Comparison of ENCODE assay signal across 20 cellular contexts in genomic region chr6:132192646-132193045, GRCh38.
"Had no signal": no experiment of that assay in that cellular context is flagged by ENCODE, and none has a peak within 500 bp of the region (broad histone marks: within the 10 kb centered on the region; RNA-seq: fewer than 3 reads in every experiment).

No MANE protein-coding gene starts in this region.

- DNase-seq: activated CD4-positive, alpha-beta T cell treated with anti-CD3 and anti-CD28 coated beads for 1 hour; activated CD4-positive, alpha-beta T cell treated with anti-CD3 and anti-CD28 coated beads, Interleukin-2, amount 50 U/mL, for 4 hours; activated naive CD4-positive, alpha-beta T cell treated with anti-CD3 and anti-CD28 coated beads, Interleukin-2, amount 10 ng/mL, durations not matched to agents 7 days and 5 days; activated T-cell treated with anti-CD3 and anti-CD28 coated beads, Interleukin-2, amount 50 U/mL, for 1 hour; body of pancreas; caudate nucleus; colonic mucosa; esophagus squamous epithelium; foreskin keratinocyte; mesendoderm; natural killer cell; small intestine; stimulated activated CD4-positive, alpha-beta T cell treated with anti-CD3 and anti-CD28 coated beads, Interleukin-4, amount 100 ng/mL, for 24 hours; stimulated activated CD8-positive, alpha-beta memory T cell treated with anti-CD3 and anti-CD28 coated beads, Interleukin-4, amount 100 ng/mL, for 48 hours; stimulated activated naive CD8-positive, alpha-beta T cell treated with anti-CD3 and anti-CD28 coated beads, Interleukin-15, Interleukin-2, amounts not matched to agents 100 U/mL and 50 U/mL, for 24 hours; SW 1271; T-helper 9 cell; upper lobe of left lung had no signal

- ATAC-seq: body of pancreas; foreskin keratinocyte; natural killer cell; stimulated activated naive CD8-positive, alpha-beta T cell treated with anti-CD3 and anti-CD28 coated beads, Interleukin-15, Interleukin-2, amounts not matched to agents 100 U/mL and 50 U/mL, for 24 hours had no signal

- H3K9me3 ChIP-seq: body of pancreas, colonic mucosa, esophagus squamous epithelium, neutrophil, upper lobe of left lung had no signal

- H3K4me3 ChIP-seq: body of pancreas, colonic mucosa, esophagus squamous epithelium, upper lobe of left lung had no signal

- H3K27me3 ChIP-seq: body of pancreas, colonic mucosa, esophagus squamous epithelium, foreskin keratinocyte, neutrophil, upper lobe of left lung had no signal

- H3K27ac ChIP-seq: body of pancreas, colonic mucosa, esophagus squamous epithelium, foreskin keratinocyte, neutrophil, upper lobe of left lung, VCaP had no signal

- FAIRE-seq: small intestine had no signal

- H3K36me3 ChIP-seq: colonic mucosa, esophagus squamous epithelium, neutrophil, upper lobe of left lung had no signal

- H3K4me1 ChIP-seq: body of pancreas, colonic mucosa, upper lobe of left lung had no signal
